In the genomic region with DNA sequence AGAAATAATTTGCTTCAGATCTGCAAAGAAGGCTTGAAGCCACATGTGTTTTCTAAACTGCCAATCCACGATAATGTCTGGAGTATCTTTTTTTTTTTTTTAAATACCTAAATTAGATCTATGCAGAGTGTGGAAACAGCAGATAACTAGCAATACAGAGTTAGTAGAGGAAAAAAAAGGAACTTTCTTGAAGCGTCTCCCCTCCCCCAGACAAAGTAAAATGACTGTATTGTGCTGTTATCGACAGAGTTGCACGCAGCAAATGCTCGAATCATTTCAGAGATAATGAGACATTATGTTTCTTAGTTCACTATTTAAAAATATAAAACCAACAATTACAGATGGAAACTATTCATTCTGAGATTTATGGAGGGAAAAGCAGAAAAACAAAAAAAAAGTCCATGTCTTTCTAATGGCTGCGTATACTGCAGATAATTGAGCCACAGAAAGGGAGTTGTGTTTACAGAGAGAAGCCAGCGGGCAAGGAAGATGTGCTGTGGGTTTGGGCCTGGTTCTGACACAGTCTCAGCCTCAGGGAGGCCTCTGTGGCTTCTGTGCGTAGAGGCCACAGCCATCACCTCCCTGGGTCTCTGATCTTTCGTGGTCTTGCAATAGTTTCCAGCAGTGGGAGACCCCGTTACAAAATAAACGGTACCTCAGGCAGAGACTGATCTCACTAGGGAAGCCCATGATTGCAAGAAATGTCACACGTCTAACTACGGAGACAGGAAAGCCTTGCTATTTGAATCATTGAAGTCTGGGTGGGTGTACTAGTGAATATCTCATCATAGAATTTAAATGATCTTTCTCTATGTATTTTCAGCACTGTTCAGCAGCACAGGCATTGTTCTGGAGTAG, we compare ENCODE assay signal across 8 cellular contexts. TPM values are rescaled to one million over a fixed set of nuclear protein-coding genes. Genes with fewer than 3 reads are reported as not detected.
A peak's percentile ranks its signal among the peaks of the same experiment; 100 is the strongest.
DNase-seq lines count a peak whose midpoint lies in the region; ATAC-seq lines count a peak whose summit lies in the region.

No MANE protein-coding gene starts in this region.

- peak overlapping the region; percentile 72 for H3K4me2 ChIP-seq in skeletal muscle satellite cell (ENCODE audit: low read length)

- DNase-seq in SKM-1 treated with dmso at 0.1 percent for 144 hours (lab: John Stamatoyannopoulos, UW; ENCODE audit: unreplicated experiment), result peak; percentile 36
- DNase-seq in SKM-1 (lab: John Stamatoyannopoulos, UW; ENCODE audit: unreplicated experiment), result no peak
- DNase-seq in activated CD4-positive, alpha-beta T cell treated with anti-CD3 and anti-CD28 coated beads, Interleukin-2, amount 50 U/mL, for 48 hours, result peak; percentile 64 to 76
- DNase-seq in SJCRH30, result no peak
- no peak for DNase-seq in NCI-H82 (lab: John Stamatoyannopoulos, UW)

- H3K27ac ChIP-seq in esophagus (ENCODE audit: low read depth in 2 of 2, low read length in 1 of 2), result peak overlapping the region; percentile 78 to 82
- no peak overlapping the region for H3K27ac ChIP-seq in SJCRH30

- H3K9me3 ChIP-seq in esophagus (ENCODE audit: control insufficient read depth in 2 of 2, insufficient read depth in 1 of 2, low read depth in 1 of 2, low read length in 1 of 2) (no peaks in the 10 kb centered on the region), skeletal muscle satellite cell (replicated peaks; ENCODE audit: low read length) (no peaks in the 10 kb centered on the region), SJCRH30 (replicated peaks) (no peaks in the 10 kb centered on the region)

- ATAC-seq in HG02870 (IDR thresholded peaks at IDR 0.05; ENCODE audit: unreplicated experiment), result no peak

- H3K27me3 ChIP-seq in esophagus (ENCODE audit: control insufficient read depth in 1 of 2, insufficient read depth in 2 of 2, low read length in 2 of 2) (no peaks in the 10 kb centered on the region), skeletal muscle satellite cell (ENCODE audit: control insufficient read depth, insufficient read depth, low read length) (no peaks in the 10 kb centered on the region), SJCRH30 (no peaks in the 10 kb centered on the region)

- H3K4me3 ChIP-seq in esophagus (ENCODE audit: low read depth in 1 of 2, low read length in 2 of 2) (no peak overlapping the region), skeletal muscle satellite cell (ENCODE audit: low read length) (no peak overlapping the region), SJCRH30 (no peak overlapping the region)

- H3K36me3 ChIP-seq in esophagus (ENCODE audit: control insufficient read depth in 2 of 2, insufficient read depth in 2 of 2, low read length in 1 of 2) (no peaks in the 10 kb centered on the region), skeletal muscle satellite cell (ENCODE audit: insufficient read depth, low read length) (no peaks in the 10 kb centered on the region), SJCRH30 (no peaks in the 10 kb centered on the region)

- H3K9ac ChIP-seq in skeletal muscle satellite cell (ENCODE audit: low read depth, low read length), result peak overlapping the region; percentile 85

- 75 to 77% methylated on average over 13 of the region's 13 CpGs for WGBS in esophagus, 2 donors

- H3K4me1 ChIP-seq in esophagus (ENCODE audit: control insufficient read depth in 2 of 2, insufficient read depth in 2 of 2, low read length in 1 of 2) (peaks cover 4 to 16% of the 10 kb centered on the region in 2 donors), skeletal muscle satellite cell (ENCODE audit: control insufficient read depth, insufficient read depth, low read length) (peaks cover 58% of the 10 kb centered on the region), SJCRH30 (peaks cover 27% of the 10 kb centered on the region)

RNA-seq across cellular contexts. Expression of a gene that starts 19.1 kb away (rescaled TPM):
- polyA plus RNA-seq in esophagus, result 10 to 100 TPM; 41.6 to 44.7 TPM
- 40.1 and 64.7 TPM in 2 replicates for total RNA-seq in skeletal muscle satellite cell (2012; rRNA removed)
- total RNA-seq in SJCRH30 (2014; rRNA removed; shearing (Covaris generic)), result 8.1 and 8.2 TPM in 2 replicates

Comparison
In these comparisons a context has a peak if more than half of its experiments do, and no peak if none do; other contexts are left out.
1. DNase-seq: peak in SKM-1 treated with dmso at 0.1 percent for 144 hours (single experiment) and activated CD4-positive, alpha-beta T cell treated with anti-CD3 and anti-CD28 coated beads, Interleukin-2, amount 50 U/mL, for 48 hours (2 of 2); none in SKM-1 (single experiment), SJCRH30 (0 of 2) and NCI-H82 (single experiment).